In genomic region chr18:46950064-46950656, GRCh38 we compare ENCODE assay signal across 8 cellular contexts. TPM values are rescaled to one million over a fixed set of nuclear protein-coding genes. Genes with fewer than 3 reads are reported as not detected.
DNase-seq lines count a peak whose midpoint lies in the region; FAIRE-seq and TF ChIP-seq lines count a peak whose summit lies in the region.

No MANE protein-coding gene starts in this region.

- H3K36me3 ChIP-seq in kidney (ENCODE audit: control insufficient read depth in 1 of 2, insufficient read depth in 2 of 2, low read length in 2 of 2) (no peaks in the 10 kb centered on the region), thyroid gland (no peaks in the 10 kb centered on the region), trophoblast cell (ENCODE audit: control insufficient read depth in 1 of 2, insufficient read depth in 2 of 2, low read length in 2 of 2) (no peaks in the 10 kb centered on the region)

- no peak overlapping the region for H2BK12ac ChIP-seq in trophoblast cell (ENCODE audit: low read length)

- peak; percentile 57 for TF ChIP-seq CTCF in D721Med (IDR thresholded peaks at IDR 0.05; ENCODE audit: insufficient read depth, missing control alignments)
- TF ChIP-seq CTCF in kidney (IDR thresholded peaks at IDR 0.05; ENCODE audit: borderline replicate concordance, extremely low read depth, insufficient read depth), result peak; percentile 6
- TF ChIP-seq CTCF in thyroid gland (IDR thresholded peaks at IDR 0.05), result peak in 2 of 6 experiments; percentile 5 to 33

- H2AK5ac ChIP-seq in trophoblast cell (ENCODE audit: low read length), result no peak overlapping the region

- H3K9me3 ChIP-seq in kidney (ENCODE audit: control insufficient read depth in 1 of 2, low read length in 2 of 2) (no peaks in the 10 kb centered on the region), thyroid gland (no peaks in the 10 kb centered on the region), trophoblast cell (ENCODE audit: insufficient read depth, low read depth, low read length) (no peaks in the 10 kb centered on the region)

- no peak overlapping the region for H4K91ac ChIP-seq in trophoblast cell (ENCODE audit: low read depth, low read length)

- H3K4me1 ChIP-seq in kidney (ENCODE audit: control insufficient read depth in 1 of 2, insufficient read depth in 1 of 2, low read depth in 1 of 2, low read length in 2 of 2), result peaks cover 0 to 2% of the 10 kb centered on the region in 2 donors
- H3K4me1 ChIP-seq in thyroid gland, result no peaks in the 10 kb centered on the region
- H3K4me1 ChIP-seq in trophoblast cell (ENCODE audit: control insufficient read depth in 1 of 2, insufficient read depth in 2 of 2, low read length in 2 of 2), result no peaks in the 10 kb centered on the region

- no peak overlapping the region for H2BK120ac ChIP-seq in trophoblast cell (ENCODE audit: insufficient read depth, low read length, poor library complexity)

- WGBS in thyroid gland, 2 donors, result 71 to 73% methylated on average over 5 of the region's 5 CpGs
- no CpG with 5 or more reads among the region's 5 CpGs for WGBS in trophoblast cell (ENCODE audit: extremely low coverage, insufficient coverage, insufficient read length)

- no peak overlapping the region for H3K23ac ChIP-seq in trophoblast cell (ENCODE audit: low read length)

- H3K79me2 ChIP-seq in trophoblast cell (ENCODE audit: control insufficient read depth, insufficient read depth, low read length, poor library complexity), result no peaks in the 10 kb centered on the region

- H3K79me1 ChIP-seq in trophoblast cell (ENCODE audit: low read length), result no peaks in the 10 kb centered on the region

- H3K4ac ChIP-seq in trophoblast cell (ENCODE audit: low read depth, low read length), result no peak overlapping the region

- peak; percentile 57 for DNase-seq in D721Med (ENCODE audit: insufficient read length, low spot score)
- DNase-seq in HuH-7 (ENCODE audit: low spot score), result peak; percentile 32
- peak; percentile 16 for DNase-seq in RPMI7951 (ENCODE audit: low read depth)
- no peak for DNase-seq in kidney
- no peak for DNase-seq in activated CD8-positive, alpha-beta memory T cell treated with anti-CD3 and anti-CD28 coated beads, Interleukin-2, amount 50 U/mL, for 48 hours
- DNase-seq in frontal cortex (ENCODE audit: low spot score in 2 of 2), result no peak
- DNase-seq in thyroid gland, result no peak
- DNase-seq in trophoblast cell, result no peak

- no peak overlapping the region for H3K14ac ChIP-seq in trophoblast cell (ENCODE audit: low read length)

- H4K12ac ChIP-seq in trophoblast cell (ENCODE audit: low read depth, low read length), result no peak overlapping the region

- no peak overlapping the region for H4K8ac ChIP-seq in trophoblast cell (ENCODE audit: low read depth, low read length)

- FAIRE-seq in D721Med (lab: Jason Lieb, UNC) (peak; percentile 92), kidney (lab: Jason Lieb, UNC) (no peak), frontal cortex (lab: Jason Lieb, UNC) (no peak)

- TF ChIP-seq POLR2A in thyroid gland (IDR thresholded peaks at IDR 0.05), result no peak

- no peak overlapping the region for H2AFZ ChIP-seq in trophoblast cell (ENCODE audit: insufficient read depth, low read length, poor library complexity)

- no peak overlapping the region for H3K27ac ChIP-seq in kidney (ENCODE audit: low read depth in 2 of 2, low read length in 2 of 2)
- no peak overlapping the region for H3K27ac ChIP-seq in thyroid gland
- H3K27ac ChIP-seq in trophoblast cell (ENCODE audit: low read depth, low read length), result no peak overlapping the region

- no peak overlapping the region for H2BK5ac ChIP-seq in trophoblast cell (ENCODE audit: low read depth, low read length, poor library complexity)

- no peak overlapping the region for H3K4me3 ChIP-seq in kidney (ENCODE audit: low read length in 2 of 2)
- H3K4me3 ChIP-seq in thyroid gland (replicated peaks in 1 of 3), result no peak overlapping the region
- H3K4me3 ChIP-seq in trophoblast cell (ENCODE audit: low read depth, low read length), result no peak overlapping the region

- H3K9ac ChIP-seq in kidney (ENCODE audit: low read length in 2 of 2), result no peak overlapping the region
- H3K9ac ChIP-seq in trophoblast cell (ENCODE audit: low read length), result no peak overlapping the region

- intact Hi-C loops in kidney (cut with DNase I) (no loop called here), thyroid gland (cut with DNase I) (no loop called here)

- no peak overlapping the region for H3K18ac ChIP-seq in trophoblast cell (ENCODE audit: low read length)

- no peak overlapping the region for H3K4me2 ChIP-seq in trophoblast cell (ENCODE audit: low read length)

- no peaks in the 10 kb centered on the region for H3K27me3 ChIP-seq in thyroid gland
- no peaks in the 10 kb centered on the region for H3K27me3 ChIP-seq in trophoblast cell (ENCODE audit: insufficient read depth, low read length)

RNA-seq across cellular contexts. Expression of gene KATNAL2, which starts 32.8 kb away (rescaled TPM):
- total RNA-seq in RPMI7951 (2014; rRNA removed; shearing (Covaris generic)), result 4.3 and 5.8 TPM in 2 replicates
- total RNA-seq in kidney (6.9 TPM), frontal cortex (3.7 TPM), thyroid gland (100 to 1,000 TPM in 1 of 4 donors, 10 to 100 TPM in 3; 11.3 to 104 (median 63.3) TPM)
- polyA plus RNA-seq in kidney (ENCODE audit: insufficient read depth, low read depth, low replicate concordance), result 13.4 TPM
- 3.6 and 4.5 TPM in 2 replicates for polyA plus RNA-seq in trophoblast cell (2013)

RNA-seq across cellular contexts. Expression of gene PIAS2, which starts 32.9 kb away (rescaled TPM):
- total RNA-seq in RPMI7951 (2014; rRNA removed; shearing (Covaris generic)), result 17.2 and 23.8 TPM in 2 replicates
- 41.2 TPM for total RNA-seq in kidney
- polyA plus RNA-seq in kidney (ENCODE audit: insufficient read depth, low read depth, low replicate concordance), result 9.9 TPM
- 46.1 TPM for total RNA-seq in frontal cortex
- total RNA-seq in thyroid gland, result 10 to 100 TPM; 38.7 to 81.6 (median 42.3) TPM
- polyA plus RNA-seq in trophoblast cell (2013), result 12.2 and 12.9 TPM in 2 replicates

Comparison
In these comparisons a context has a peak if more than half of its experiments do, and no peak if none do; other contexts are left out.
1. DNase-seq: peak in D721Med (single experiment), HuH-7 (single experiment) and RPMI7951 (single experiment); none in kidney (single experiment), activated CD8-positive, alpha-beta memory T cell treated with anti-CD3 and anti-CD28 coated beads, Interleukin-2, amount 50 U/mL, for 48 hours (single experiment), frontal cortex (0 of 2), thyroid gland (0 of 2) and trophoblast cell (0 of 2).